Comparison of ENCODE assay signal across 18 cellular contexts in genomic region chr10:4939224-4940072, GRCh38. TPM values are rescaled to one million over a fixed set of nuclear protein-coding genes. Genes with fewer than 3 reads are reported as not detected.
A peak's percentile ranks its signal among the peaks of the same experiment; 100 is the strongest.
DNase-seq lines count a peak whose midpoint lies in the region; ATAC-seq, FAIRE-seq and TF ChIP-seq lines count a peak whose summit lies in the region.
"Had no signal": no experiment of that assay in that cellular context is flagged by ENCODE, and none has a peak within 500 bp of the region (broad histone marks: within the 10 kb centered on the region; RNA-seq: fewer than 3 reads in every experiment).

No MANE protein-coding gene starts in this region.

- dilution Hi-C loops in mammary epithelial cell (cut with HindIII; ENCODE audit: low sequenced_read_pairs) = loop anchor here (5.0 kb wide), 1 partner anchor 83 kb away; no protein-coding TSS in a partner anchor
- dilution Hi-C loops in keratinocyte (cut with MboI; ENCODE audit: extremely low pct_ligation_motif_present, low sequenced_read_pairs) = no loop called here

- peak; percentile 95 for FAIRE-seq in keratinocyte (lab: Jason Lieb, UNC)

- H3K79me2 ChIP-seq in mammary epithelial cell (ENCODE audit: insufficient read depth, low read length) = no peaks in the 10 kb centered on the region
- no peaks in the 10 kb centered on the region for H3K79me2 ChIP-seq in keratinocyte (ENCODE audit: control insufficient read depth, insufficient read depth, low read length)

- ATAC-seq in HG02759 (IDR thresholded peaks at IDR 0.05; ENCODE audit: unreplicated experiment) = no peak
- ATAC-seq: activated CD4-positive, CD25-positive, alpha-beta regulatory T cell treated with anti-CD3 and anti-CD28 coated beads, Interleukin-2, amount 50 U/mL, for 24 hours; activated T-cell treated with anti-CD3 and anti-CD28 coated beads, Interleukin-2, amount 50 U/mL, for 4 hours; Panc1 had no signal

- no TSS peak for BruUV-seq in mammary epithelial cell (replicated peaks; lab: Mats Ljungman, UMichigan)

- no peaks in the 10 kb centered on the region for H3K9me1 ChIP-seq in keratinocyte (ENCODE audit: control insufficient read depth, extremely low read depth, insufficient read depth, low read length)

- H3K4me1 ChIP-seq in mammary epithelial cell (ENCODE audit: insufficient read depth, low read length) = peaks cover 33% of the 10 kb centered on the region
- peaks cover 42% of the 10 kb centered on the region for H3K4me1 ChIP-seq in keratinocyte (ENCODE audit: control insufficient read depth, extremely low read depth, insufficient read depth, low read length)

- CTCF ChIA-PET in mammary epithelial cell (lab: Charles Lee; ENCODE audit: low non-redundant PET) = no interaction called here

- no peaks in the 10 kb centered on the region for H3K36me3 ChIP-seq in mammary epithelial cell (ENCODE audit: insufficient read depth, low read length)
- no peaks in the 10 kb centered on the region for H3K36me3 ChIP-seq in keratinocyte (ENCODE audit: control insufficient read depth in 2 of 2, extremely low read depth in 1 of 2, insufficient read depth in 2 of 2, low read length in 2 of 2)
- H3K36me3 ChIP-seq: MG63, suprapubic skin had no signal

- no peak for TF ChIP-seq CTCF in mammary epithelial cell (conservative IDR thresholded peaks at IDR 0.05 in 1 of 2, IDR thresholded peaks at IDR 0.05 in 1 of 2; ENCODE audit: extremely low read depth in 1 of 2, insufficient read depth in 1 of 2, low read depth in 1 of 2, low read length in 2 of 2)
- TF ChIP-seq CTCF in keratinocyte (optimal IDR thresholded peaks at IDR 0.05 in 1 of 3, IDR thresholded peaks at IDR 0.05 in 1 of 3, conservative IDR thresholded peaks at IDR 0.05 in 1 of 3; ENCODE audit: extremely low read depth in 1 of 3, insufficient read depth in 2 of 3, low read length in 3 of 3) = no peak
- no peak for TF ChIP-seq CTCF in dorsolateral prefrontal cortex (IDR thresholded peaks at IDR 0.05 in 54 of 56, conservative IDR thresholded peaks at IDR 0.05 in 2 of 56; ENCODE audit: low read depth in 1 of 56, partially characterized antibody in 56 of 56)
- TF ChIP-seq CTCF in endothelial cell (IDR thresholded peaks at IDR 0.05; ENCODE audit: unreplicated experiment) = no peak

- H3K9me3 Mint-ChIP-seq in endothelial cell (ENCODE audit: unreplicated experiment) = no peaks in the 10 kb centered on the region
- H3K9me3 Mint-ChIP-seq: activated T-cell treated with anti-CD3 and anti-CD28 coated beads, Interleukin-2, amount 50 U/mL, for 4 hours; CD4-positive, alpha-beta T cell had no signal

- H4K20me1 ChIP-seq in mammary epithelial cell (ENCODE audit: insufficient read depth, low read length) (no peaks in the 10 kb centered on the region), keratinocyte (ENCODE audit: control insufficient read depth, extremely low read depth, insufficient read depth, low read length) (no peaks in the 10 kb centered on the region)

- H2AFZ ChIP-seq in mammary epithelial cell (ENCODE audit: low read depth, low read length) = peak overlapping the region; percentile 47
- peak overlapping the region; percentile 15 for H2AFZ ChIP-seq in keratinocyte (ENCODE audit: control insufficient read depth, low read length)

- no peaks in the 10 kb centered on the region for H3K4me1 Mint-ChIP-seq in endothelial cell (ENCODE audit: unreplicated experiment)

- in situ Hi-C loops in mammary epithelial cell (cut with MboI; ENCODE audit: low sequenced_read_pairs in 2 of 2) = no loop called here

- peaks cover 4% of the 10 kb centered on the region for H3K27me3 Mint-ChIP-seq in endothelial cell (ENCODE audit: unreplicated experiment)
- H3K27me3 Mint-ChIP-seq: CD4-positive, alpha-beta T cell had no signal

- intact Hi-C loops in mammary epithelial cell (cut with micrococcal nuclease) = loop anchor here (5.0 kb wide), 1 partner anchor 92 kb away; no protein-coding TSS in a partner anchor
- intact Hi-C loops in dorsolateral prefrontal cortex (cut with DNase I) = no loop called here

- no peaks in the 10 kb centered on the region for H3K27me3 ChIP-seq in mammary epithelial cell (ENCODE audit: insufficient read depth, low read length)
- no peaks in the 10 kb centered on the region for H3K27me3 ChIP-seq in keratinocyte (ENCODE audit: control insufficient read depth, extremely low read depth, insufficient read depth, low read length)
- no peaks in the 10 kb centered on the region for H3K27me3 ChIP-seq in dorsolateral prefrontal cortex
- H3K27me3 ChIP-seq: MG63, suprapubic skin had no signal

- H3K4me3 Mint-ChIP-seq in endothelial cell (ENCODE audit: unreplicated experiment) = no peak overlapping the region
- H3K4me3 Mint-ChIP-seq: activated T-cell treated with anti-CD3 and anti-CD28 coated beads, Interleukin-2, amount 50 U/mL, for 4 hours; CD4-positive, alpha-beta T cell had no signal

- H3K9ac ChIP-seq in mammary epithelial cell (ENCODE audit: insufficient read depth, low read length) (no peak overlapping the region), keratinocyte (ENCODE audit: control insufficient read depth, extremely low read depth, insufficient read depth, low read length) (no peak overlapping the region)

- H3K27ac ChIP-seq in mammary epithelial cell (ENCODE audit: insufficient read depth, low read depth, low read length) (no peak overlapping the region), keratinocyte (ENCODE audit: control insufficient read depth, insufficient read depth, low read length) (peak overlapping the region; percentile 68), dorsolateral prefrontal cortex (no peak overlapping the region)
- H3K27ac ChIP-seq: SK-N-MC, suprapubic skin had no signal

- no peak overlapping the region for H3K27ac Mint-ChIP-seq in endothelial cell (ENCODE audit: unreplicated experiment)
- H3K27ac Mint-ChIP-seq: CD4-positive, alpha-beta T cell had no signal

- peaks cover 5% of the 10 kb centered on the region for H3K36me3 Mint-ChIP-seq in endothelial cell (ENCODE audit: low read depth, unreplicated experiment)

- H3K4me3 ChIP-seq in mammary epithelial cell (replicated peaks in 1 of 3; ENCODE audit: insufficient read depth in 1 of 3, low read depth in 2 of 3, low read length in 3 of 3) = no peak overlapping the region
- no peak overlapping the region for H3K4me3 ChIP-seq in keratinocyte (ENCODE audit: control insufficient read depth in 2 of 3, extremely low read depth in 1 of 3, insufficient read depth in 2 of 3, low read depth in 1 of 3, low read length in 3 of 3)
- no peak overlapping the region for H3K4me3 ChIP-seq in dorsolateral prefrontal cortex
- H3K4me3 ChIP-seq: MG63, SK-N-MC, suprapubic skin had no signal

- 69% methylated on average over 6 of the region's 7 CpGs for WGBS in mammary epithelial cell (ENCODE audit: low coverage, missing lambda C conversion rate)

- peak; percentile 14 for DNase-seq in AG08395 (ENCODE audit: low spot score)
- DNase-seq in HuH-7.5 (ENCODE audit: low spot score) = peak; percentile 20
- DNase-seq in mammary epithelial cell = peak; percentile 22
- DNase-seq in keratinocyte (ENCODE audit: low read depth, low spot score) = no peak
- no peak for DNase-seq in Ammon's horn (ENCODE audit: low spot score)
- DNase-seq in dorsolateral prefrontal cortex = no peak
- DNase-seq in endothelial cell (ENCODE audit: low spot score) = no peak
- DNase-seq: activated naive CD4-positive, alpha-beta T cell treated with anti-CD3 and anti-CD28 coated beads, Interleukin-2, amount 50 U/mL, for 16 hours; activated T-cell treated with anti-CD3 and anti-CD28 coated beads, Interleukin-2, amount 50 U/mL, for 4 hours; CD4-positive, alpha-beta T cell; MG63; NCI-H82; T-helper 9 cell had no signal

- H3K9me3 ChIP-seq in mammary epithelial cell (replicated peaks; ENCODE audit: insufficient read depth, low read length) = no peaks in the 10 kb centered on the region
- H3K9me3 ChIP-seq in keratinocyte (ENCODE audit: control insufficient read depth, low read depth, low read length) = no peaks in the 10 kb centered on the region
- H3K9me3 ChIP-seq: MG63, suprapubic skin had no signal

- H3K4me2 ChIP-seq in mammary epithelial cell (ENCODE audit: insufficient read depth, low read depth, low read length) = peak overlapping the region; percentile 12
- H3K4me2 ChIP-seq in keratinocyte (ENCODE audit: control insufficient read depth, extremely low read depth, insufficient read depth, low read depth, low read length) = peak overlapping the region; percentile 72

RNA-seq across cellular contexts. Expression of gene AKR1C1, which starts 23.8 kb away (rescaled TPM):
- total RNA-seq in mammary epithelial cell (10 to 100 TPM in 1 of 2 donors, 1 to 10 TPM in 1; 7.5 to 18.4 TPM), dorsolateral prefrontal cortex (10 to 100 TPM in 112 of 120 experiments, 1 to 10 TPM in 8; 5.4 to 36.3 (median 17.3) TPM), endothelial cell (ENCODE audit: unreplicated experiment) (1.6 TPM)
- polyA plus RNA-seq in mammary epithelial cell (62.4 TPM), keratinocyte (19.5 to 33.9 TPM (median 28.1 TPM) in 3 replicates)
- polyA minus RNA-seq in mammary epithelial cell (45.4 TPM), keratinocyte (8.8 to 26.9 TPM (median 23.3 TPM) in 3 replicates)
- 19.3 TPM for polyA plus RNA-seq in keratinocyte (2011; ENCODE audit: low read depth)
- 25.1 and 37.8 TPM in 2 replicates for polyA plus RNA-seq in keratinocyte (2011; cell fraction: cytosol; rRNA removed)
- 30.1 and 33.5 TPM in 2 replicates for polyA plus RNA-seq in keratinocyte (2011; cell fraction: nucleus; rRNA removed)
- 9.3 and 37.8 TPM in 2 replicates for polyA plus RNA-seq in keratinocyte (2012; ENCODE audit: low replicate concordance)
- 6.9 TPM for polyA minus RNA-seq in keratinocyte (2011; cell fraction: cytosol; rRNA and poly(A)+ RNA removed)
- 14.8 and 37.4 TPM in 2 replicates for polyA minus RNA-seq in keratinocyte (2011; cell fraction: nucleus; rRNA and poly(A)+ RNA removed)

Comparison
In these comparisons a context has a peak if more than half of its experiments do, and no peak if none do; other contexts are left out.
1. DNase-seq: peak in AG08395 (single experiment), HuH-7.5 (single experiment) and mammary epithelial cell (single experiment); none in keratinocyte (single experiment), Ammon's horn (single experiment), dorsolateral prefrontal cortex (0 of 10) and endothelial cell (single experiment).